In the genomic region with DNA sequence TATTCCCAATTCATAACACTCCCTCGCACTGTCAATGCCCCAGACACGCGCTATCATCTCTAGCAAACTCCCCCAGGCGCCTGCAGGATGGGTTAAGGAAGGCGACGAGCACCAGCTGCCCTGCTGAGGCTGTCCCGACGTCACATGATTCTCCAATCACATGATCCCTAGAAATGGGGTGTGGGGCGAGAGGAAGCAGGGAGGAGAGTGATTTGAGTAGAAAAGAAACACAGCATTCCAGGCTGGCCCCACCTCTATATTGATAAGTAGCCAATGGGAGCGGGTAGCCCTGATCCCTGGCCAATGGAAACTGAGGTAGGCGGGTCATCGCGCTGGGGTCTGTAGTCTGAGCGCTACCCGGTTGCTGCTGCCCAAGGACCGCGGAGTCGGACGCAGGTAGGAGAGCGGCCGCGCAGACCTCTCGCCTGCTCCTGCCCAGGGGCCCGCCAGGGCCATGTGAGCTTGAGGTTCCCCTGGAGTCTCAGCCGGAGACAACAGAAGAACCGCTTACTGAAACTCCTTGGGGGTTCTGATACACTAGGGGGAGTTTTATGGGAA, we compare ENCODE assay signal across 1 cellular context.
A peak's percentile ranks its signal among the peaks of the same experiment; 100 is the strongest.
TF ChIP-seq lines count a peak whose summit lies in the region.

TSS of gene GRN (plus strand) at position 364 of the 558 bp plus-strand sequence. CDS start 3,863 bp downstream, outside the sequence.

TF ChIP-seq in HepG2, 621 proteins besides CTCF, POLR2A, EP300 and RAD21 (continued from another document):
- TF ChIP-seq, protein P1, sequence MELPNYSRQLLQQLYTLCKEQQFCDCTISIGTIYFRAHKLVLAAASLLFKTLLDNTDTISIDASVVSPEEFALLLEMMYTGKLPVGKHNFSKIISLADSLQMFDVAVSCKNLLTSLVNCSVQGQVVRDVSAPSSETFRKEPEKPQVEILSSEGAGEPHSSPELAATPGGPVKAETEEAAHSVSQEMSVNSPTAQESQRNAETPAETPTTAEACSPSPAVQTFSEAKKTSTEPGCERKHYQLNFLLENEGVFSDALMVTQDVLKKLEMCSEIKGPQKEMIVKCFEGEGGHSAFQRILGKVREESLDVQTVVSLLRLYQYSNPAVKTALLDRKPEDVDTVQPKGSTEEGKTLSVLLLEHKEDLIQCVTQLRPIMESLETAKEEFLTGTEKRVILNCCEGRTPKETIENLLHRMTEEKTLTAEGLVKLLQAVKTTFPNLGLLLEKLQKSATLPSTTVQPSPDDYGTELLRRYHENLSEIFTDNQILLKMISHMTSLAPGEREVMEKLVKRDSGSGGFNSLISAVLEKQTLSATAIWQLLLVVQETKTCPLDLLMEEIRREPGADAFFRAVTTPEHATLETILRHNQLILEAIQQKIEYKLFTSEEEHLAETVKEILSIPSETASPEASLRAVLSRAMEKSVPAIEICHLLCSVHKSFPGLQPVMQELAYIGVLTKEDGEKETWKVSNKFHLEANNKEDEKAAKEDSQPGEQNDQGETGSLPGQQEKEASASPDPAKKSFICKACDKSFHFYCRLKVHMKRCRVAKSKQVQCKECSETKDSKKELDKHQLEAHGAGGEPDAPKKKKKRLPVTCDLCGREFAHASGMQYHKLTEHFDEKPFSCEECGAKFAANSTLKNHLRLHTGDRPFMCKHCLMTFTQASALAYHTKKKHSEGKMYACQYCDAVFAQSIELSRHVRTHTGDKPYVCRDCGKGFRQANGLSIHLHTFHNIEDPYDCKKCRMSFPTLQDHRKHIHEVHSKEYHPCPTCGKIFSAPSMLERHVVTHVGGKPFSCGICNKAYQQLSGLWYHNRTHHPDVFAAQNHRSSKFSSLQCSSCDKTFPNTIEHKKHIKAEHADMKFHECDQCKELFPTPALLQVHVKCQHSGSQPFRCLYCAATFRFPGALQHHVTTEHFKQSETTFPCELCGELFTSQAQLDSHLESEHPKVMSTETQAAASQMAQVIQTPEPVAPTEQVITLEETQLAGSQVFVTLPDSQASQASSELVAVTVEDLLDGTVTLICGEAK (IDR thresholded peaks at IDR 0.05): no peak
- TF ChIP-seq, protein P1 (CRISPR knock-in tag; IDR thresholded peaks at IDR 0.05): peak; percentile 61; the same call in 1 of the 2 replicates
- TF ChIP-seq HOXA3 (CRISPR knock-in tag; IDR thresholded peaks at IDR 0.05): peak; percentile 80; the same call in 1 of the 2 replicates
- TF ChIP-seq SALL1 (CRISPR knock-in tag; IDR thresholded peaks at IDR 0.05): peak; percentile 57
- no peak for TF ChIP-seq SNRNP70 (IDR thresholded peaks at IDR 0.05; ENCODE audit: low read depth, low read length)
- TF ChIP-seq HNF4A (CRISPR knock-in tag; IDR thresholded peaks at IDR 0.05): peak; percentile 10; the same call in 1 of the 2 replicates
- peak; percentile 62; the same call in 1 of the 2 replicates for TF ChIP-seq TSC22D2 (CRISPR knock-in tag; IDR thresholded peaks at IDR 0.05; ENCODE audit: borderline replicate concordance)
- TF ChIP-seq ZFY (CRISPR knock-in tag; IDR thresholded peaks at IDR 0.05): peak; percentile 68
- TF ChIP-seq ZNF564 (CRISPR knock-in tag; IDR thresholded peaks at IDR 0.05): 0 out of 2 replicates have a peak, but pooled peaks have one; percentile 20
- TF ChIP-seq SP2 (CRISPR knock-in tag; IDR thresholded peaks at IDR 0.05): peak; percentile 91
- TF ChIP-seq ZNF879 (CRISPR knock-in tag; IDR thresholded peaks at IDR 0.05): 0 out of 2 replicates have a peak, but pooled peaks have one; percentile 37
- peak; percentile 65 for TF ChIP-seq ZNF317 (CRISPR knock-in tag; IDR thresholded peaks at IDR 0.05)
